8 cellular contexts compared by ENCODE assay signal in genomic region chr5:111223790-111224560, GRCh38. TPM values are rescaled to one million over a fixed set of nuclear protein-coding genes. Genes with fewer than 3 reads are reported as not detected.
DNase-seq lines count a peak whose midpoint lies in the region; ATAC-seq and TF ChIP-seq lines count a peak whose summit lies in the region.

TSS of gene CAMK4 (plus strand) at chr5:111224384. CDS start at chr5:111224484, 100 bp downstream.

- no TSS peak for BruUV-seq in Caco-2 (replicated peaks; lab: Mats Ljungman, UMichigan)
- no TSS peak for BruUV-seq in Panc1 (replicated peaks; lab: Mats Ljungman, UMichigan)

- no peak within 1 kb of the TSS for H3K27ac Mint-ChIP-seq in Caco-2 (ENCODE audit: unreplicated experiment)
- H3K27ac Mint-ChIP-seq in activated T-helper 2 cell treated with anti-CD3 and anti-CD28 coated beads, Interferon-gamma antibody, Interleukin-2, Interleukin-4, amounts not matched to agents 10 μg/mL and 5 μg/mL and 100 μg/mL, durations not matched to agents 14 hours and 24 hours and 36 hours: peak within 1 kb of the TSS; percentile 97
- H3K27ac Mint-ChIP-seq in neural crest cell (ENCODE audit: unreplicated experiment): peak within 1 kb of the TSS; percentile 88

- no peaks in the 10 kb centered on the region for H3K9me3 ChIP-seq in Caco-2
- no peaks in the 10 kb centered on the region for H3K9me3 ChIP-seq in Panc1 (ENCODE audit: control insufficient read depth, insufficient read depth, low read depth, low read length)
- H3K9me3 ChIP-seq in stomach smooth muscle (ENCODE audit: control insufficient read depth in 2 of 2, low read length in 2 of 2): no peaks in the 10 kb centered on the region

- H3K4me1 Mint-ChIP-seq in Caco-2 (ENCODE audit: low read depth, unreplicated experiment) (peaks cover 6% of the 10 kb centered on the region), neural crest cell (peaks cover 12% of the 10 kb centered on the region)
- peaks cover 46% of the 10 kb centered on the region for H3K4me1 Mint-ChIP-seq in activated T-helper 2 cell treated with anti-CD3 and anti-CD28 coated beads, Interferon-gamma antibody, Interleukin-2, Interleukin-4, amounts not matched to agents 10 μg/mL and 5 μg/mL and 100 μg/mL, durations not matched to agents 14 hours and 24 hours and 36 hours (ENCODE audit: low read depth)

- CTCF ChIA-PET in Caco-2 (lab: Charles Lee): no interaction called here
- CTCF ChIA-PET in Panc1 (lab: Charles Lee): interaction anchor here (0.6 kb wide), 1 partner anchor 58 kb away, joined by 3 read pairs; no protein-coding TSS in a partner anchor

- DNase-seq in Caco-2 (peak; percentile 44 to 46), HK-2 (ENCODE audit: unreplicated experiment) (peak; percentile 76), Panc1 (ENCODE audit: low read depth, low spot score) (no peak), fibroblast of the conjunctiva (ENCODE audit: low read depth) (peak; percentile 63), neural crest cell (ENCODE audit: low read depth, low spot score) (peak; percentile 69)
- DNase-seq in activated T-helper 2 cell treated with anti-CD3 and anti-CD28 coated beads, Interferon-gamma antibody, Interleukin-2, Interleukin-4, amounts not matched to agents 10 μg/mL and 5 μg/mL and 100 μg/mL, durations not matched to agents 14 hours and 24 hours and 36 hours (ENCODE audit: low spot score): peak; percentile 74

- H3K9ac ChIP-seq in stomach smooth muscle (ENCODE audit: low read length in 2 of 2): peak within 1 kb of the TSS; percentile 43 to 64

- H3K36me3 ChIP-seq in Caco-2 (ENCODE audit: control insufficient read depth, insufficient read depth, low read length) (no peaks in the 10 kb centered on the region), Panc1 (ENCODE audit: control insufficient read depth, insufficient read depth, low read length) (no peaks in the 10 kb centered on the region; the same call in 1 of the 2 replicates), stomach smooth muscle (ENCODE audit: control insufficient read depth in 2 of 2, insufficient read depth in 2 of 2, low read length in 2 of 2) (no peaks in the 10 kb centered on the region)

- intact Hi-C loops in Caco-2 (cut with micrococcal nuclease; ENCODE audit: unreplicated experiment): loop anchor here (2.0 kb wide), 1 partner anchor 55 kb away; no protein-coding TSS in a partner anchor
- intact Hi-C loops in Panc1 (cut with micrococcal nuclease; ENCODE audit: unreplicated experiment): no loop called here
- intact Hi-C loops in activated T-helper 2 cell treated with anti-CD3 and anti-CD28 coated beads, Interferon-gamma antibody, Interleukin-2, Interleukin-4, amounts not matched to agents 10 μg/mL and 5 μg/mL and 100 μg/mL, durations not matched to agents 14 hours and 24 hours and 36 hours (cut with micrococcal nuclease): loop anchor here (1.0 to 2.0 kb wide), 5 partner anchors 8 to 65 kb away; no protein-coding TSS in a partner anchor

- H3K4me3 Mint-ChIP-seq in Caco-2 (ENCODE audit: unreplicated experiment): peak within 1 kb of the TSS; percentile 59
- peak within 1 kb of the TSS; percentile 97 for H3K4me3 Mint-ChIP-seq in activated T-helper 2 cell treated with anti-CD3 and anti-CD28 coated beads, Interferon-gamma antibody, Interleukin-2, Interleukin-4, amounts not matched to agents 10 μg/mL and 5 μg/mL and 100 μg/mL, durations not matched to agents 14 hours and 24 hours and 36 hours (ENCODE audit: low read depth)
- peak within 1 kb of the TSS; percentile 92 for H3K4me3 Mint-ChIP-seq in neural crest cell

- POLR2A ChIA-PET in Caco-2 (lab: Charles Lee) (no interaction called here), Panc1 (lab: Charles Lee) (no interaction called here)

- H3K4me3 ChIP-seq in Caco-2 (ENCODE audit: low read depth, low read length) (peak within 1 kb of the TSS; percentile 43), Panc1 (ENCODE audit: low read depth in 2 of 2, low read length in 2 of 2) (peak within 1 kb of the TSS; percentile 46 to 51), stomach smooth muscle (ENCODE audit: low read length in 2 of 2) (peak within 1 kb of the TSS; percentile 73 to 76)

- in situ Hi-C loops in Panc1 (cut with HindIII; ENCODE audit: low pct_unique_long_range_greater_than_20kb, low sequenced_read_pairs): no loop called here

- H3K9me3 Mint-ChIP-seq in Caco-2 (ENCODE audit: unreplicated experiment) (no peaks in the 10 kb centered on the region), neural crest cell (no peaks in the 10 kb centered on the region)
- no peaks in the 10 kb centered on the region for H3K9me3 Mint-ChIP-seq in activated T-helper 2 cell treated with anti-CD3 and anti-CD28 coated beads, Interferon-gamma antibody, Interleukin-2, Interleukin-4, amounts not matched to agents 10 μg/mL and 5 μg/mL and 100 μg/mL, durations not matched to agents 14 hours and 24 hours and 36 hours

- H3K4me1 ChIP-seq in Caco-2 (peaks cover 3% of the 10 kb centered on the region; the same call in 1 of the 2 replicates), Panc1 (ENCODE audit: control insufficient read depth, insufficient read depth, low read length) (no peaks in the 10 kb centered on the region; the same call in 1 of the 2 replicates), stomach smooth muscle (ENCODE audit: control insufficient read depth, insufficient read depth, low read length) (peaks cover 9% of the 10 kb centered on the region)

- ATAC-seq in GM19467 (IDR thresholded peaks at IDR 0.05; ENCODE audit: unreplicated experiment): peak; percentile 63
- peak; percentile 92 for ATAC-seq in Panc1

- TF ChIP-seq CTCF in Caco-2 (IDR thresholded peaks at IDR 0.05; ENCODE audit: insufficient read depth in 1 of 2, low read depth in 1 of 2, low read length in 1 of 2, severe bottlenecking in 1 of 2, unreplicated experiment in 1 of 2) (peak in 1 of 2 experiments; percentile 1), Panc1 (IDR thresholded peaks at IDR 0.05) (peak; percentile 18; the same call in 1 of the 2 replicates), neural crest cell (conservative IDR thresholded peaks at IDR 0.05) (no peak)

- H3K27me3 Mint-ChIP-seq in Caco-2 (ENCODE audit: insufficient read depth, unreplicated experiment): peaks cover 34% of the 10 kb centered on the region
- H3K27me3 Mint-ChIP-seq in activated T-helper 2 cell treated with anti-CD3 and anti-CD28 coated beads, Interferon-gamma antibody, Interleukin-2, Interleukin-4, amounts not matched to agents 10 μg/mL and 5 μg/mL and 100 μg/mL, durations not matched to agents 14 hours and 24 hours and 36 hours (ENCODE audit: low read depth): no peaks in the 10 kb centered on the region
- H3K27me3 Mint-ChIP-seq in neural crest cell (ENCODE audit: low read depth): peaks cover 36% of the 10 kb centered on the region

- no peak within 1 kb of the TSS for H3K27ac ChIP-seq in Panc1 (ENCODE audit: low read length)
- H3K27ac ChIP-seq in stomach smooth muscle (ENCODE audit: low read length): no peak within 1 kb of the TSS

- H3K36me3 Mint-ChIP-seq in Caco-2 (ENCODE audit: insufficient read depth, unreplicated experiment) (no peaks in the 10 kb centered on the region), neural crest cell (ENCODE audit: low read depth) (no peaks in the 10 kb centered on the region)
- H3K36me3 Mint-ChIP-seq in activated T-helper 2 cell treated with anti-CD3 and anti-CD28 coated beads, Interferon-gamma antibody, Interleukin-2, Interleukin-4, amounts not matched to agents 10 μg/mL and 5 μg/mL and 100 μg/mL, durations not matched to agents 14 hours and 24 hours and 36 hours (ENCODE audit: low read depth): peaks cover 28% of the 10 kb centered on the region

- peaks cover 10% of the 10 kb centered on the region for H3K27me3 ChIP-seq in Caco-2 (replicated peaks; ENCODE audit: control insufficient read depth, insufficient read depth, low read length)
- peaks cover 35% of the 10 kb centered on the region for H3K27me3 ChIP-seq in Panc1 (ENCODE audit: control insufficient read depth, insufficient read depth, low read length)
- H3K27me3 ChIP-seq in stomach smooth muscle (ENCODE audit: control insufficient read depth in 1 of 2, insufficient read depth in 2 of 2, low read length in 2 of 2): peaks cover 1 to 4% of the 10 kb centered on the region in 2 donors

RNA-seq across cellular contexts. Expression of gene CAMK4, which starts in this region (rescaled TPM):
- not detected in 2 replicates for total RNA-seq in Caco-2 (2022)
- total RNA-seq in Panc1 (2021; ENCODE audit: unreplicated experiment): 0.39 TPM
- not detected for polyA plus RNA-seq in Panc1 (2012; ENCODE audit: insufficient read length)
- 71.8 and 76.7 TPM in 2 replicates for total RNA-seq in activated T-helper 2 cell treated with anti-CD3 and anti-CD28 coated beads, Interferon-gamma antibody, Interleukin-2, Interleukin-4, amounts not matched to agents 10 μg/mL and 5 μg/mL and 100 μg/mL, durations not matched to agents 14 hours and 24 hours and 36 hours
- total RNA-seq in neural crest cell: 9.4 and 10.0 TPM in 2 replicates

Comparison
In these comparisons a context has a peak if more than half of its experiments do, and no peak if none do; other contexts are left out.
1. Peak in DNase-seq and H3K4me3 ChIP-seq in Caco-2; RNA of the gene not detected or under 1 TPM.
2. Peak in ATAC-seq and H3K4me3 ChIP-seq in Panc1; RNA of the gene not detected or under 1 TPM.